ENCODE assay signal across 30 cellular contexts in genomic region chr13:94280845-94281244, GRCh38.
"Had no signal": no experiment of that assay in that cellular context is flagged by ENCODE, and none has a peak within 500 bp of the region (broad histone marks: within the 10 kb centered on the region; RNA-seq: fewer than 3 reads in every experiment).

No MANE protein-coding gene starts in this region.

- H3K4me3 ChIP-seq: left lung, neural progenitor cell, ovary, right atrium auricular region, skin epidermis, stomach, testis, thyroid gland, transverse colon, upper lobe of left lung, vagina had no signal

- H3K4me1 Mint-ChIP-seq: immature natural killer cell; memory B cell; mesothelial cell of epicardium; naive B cell; natural killer cell; nephron progenitor cell; neural progenitor cell; stimulated activated naive B cell treated with anti-CD40 and anti-IgM and Interleukin-4, amounts not matched to agents 10 μg/mL and 1 μg/mL and 100 μg/mL, for 72 hours had no signal

- H3K36me3 ChIP-seq: left lung, neural progenitor cell, neutrophil, ovary, right atrium auricular region, stomach, thyroid gland, transverse colon, upper lobe of left lung, vagina had no signal

- H3K27ac Mint-ChIP-seq: immature natural killer cell; memory B cell; mesothelial cell of epicardium; natural killer cell; nephron progenitor cell; neural progenitor cell; progenitor cell of endocrine pancreas; stimulated activated naive B cell treated with anti-CD40 and anti-IgM and Interleukin-4, amounts not matched to agents 10 μg/mL and 1 μg/mL and 100 μg/mL, for 72 hours had no signal

- H3K27ac ChIP-seq: left lung, neural progenitor cell, neutrophil, ovary, right atrium auricular region, skin epidermis, stomach, testis, thyroid gland, transverse colon, upper lobe of left lung, vagina had no signal

- H3K4me2 ChIP-seq: neural progenitor cell had no signal

- H3K9ac ChIP-seq: neural progenitor cell had no signal

- H3K27me3 ChIP-seq: left lung, neural progenitor cell, neutrophil, ovary, right atrium auricular region, stomach, testis, thyroid gland, transverse colon, upper lobe of left lung, vagina had no signal

- H3K4me1 ChIP-seq: left lung, neural progenitor cell, right atrium auricular region, stomach, testis, thyroid gland, transverse colon, upper lobe of left lung, vagina had no signal

- ATAC-seq: left colon; left lung; natural killer cell; sciatic nerve; stimulated activated naive B cell treated with anti-CD40 and anti-IgM and Interleukin-4, amounts not matched to agents 10 μg/mL and 1 μg/mL and 100 μg/mL, for 72 hours; stimulated activated naive CD8-positive, alpha-beta T cell treated with anti-CD3 and anti-CD28 coated beads, Interleukin-15, Interleukin-2, amounts not matched to agents 100 U/mL and 50 U/mL, for 24 hours had no signal

- H3K27me3 Mint-ChIP-seq: progenitor cell of endocrine pancreas had no signal

- H3K9me3 ChIP-seq: ovary, right atrium auricular region, testis, thyroid gland, transverse colon, upper lobe of left lung, vagina had no signal

- H3K36me3 Mint-ChIP-seq: memory B cell, natural killer cell, neural progenitor cell had no signal

- DNase-seq: hypothalamus; immature natural killer cell; kidney; left colon; left lung; naive B cell; natural killer cell; nephron progenitor cell; occipital lobe; ovary; stimulated activated CD4-positive, alpha-beta T cell treated with anti-CD3 and anti-CD28 coated beads, Interleukin-12 subunit alpha, Interleukin-12 subunit beta, amount 100 ng/mL, for 4 hours; stimulated activated CD4-positive, alpha-beta T cell treated with anti-CD3 and anti-CD28 coated beads, Interleukin-15, amount 100 ng/mL, for 24 hours; stimulated activated CD4-positive, alpha-beta T cell treated with anti-CD3 and anti-CD28 coated beads, Interleukin-2, amount 100 ng/mL, for 24 hours; stimulated activated CD4-positive, alpha-beta T cell treated with anti-CD3 and anti-CD28 coated beads, Interleukin-4, amount 100 ng/mL, for 1 hour; stimulated activated naive B cell treated with anti-CD40 and anti-IgM and Interleukin-4, amounts not matched to agents 10 μg/mL and 1 μg/mL and 100 μg/mL, for 72 hours; stimulated activated naive CD8-positive, alpha-beta T cell treated with anti-CD3 and anti-CD28 coated beads, Interleukin-15, Interleukin-2, amounts not matched to agents 100 U/mL and 50 U/mL, for 24 hours; stomach; testis; thyroid gland; transverse colon; upper lobe of left lung had no signal

- H3K4me3 Mint-ChIP-seq: immature natural killer cell; memory B cell; mesothelial cell of epicardium; natural killer cell; nephron progenitor cell; neural progenitor cell; stimulated activated naive B cell treated with anti-CD40 and anti-IgM and Interleukin-4, amounts not matched to agents 10 μg/mL and 1 μg/mL and 100 μg/mL, for 72 hours had no signal
